In genomic region chr17:61126476-61127240, GRCh38 we compare ENCODE assay signal across 21 cellular contexts.
"Had no signal": no experiment of that assay in that cellular context is flagged by ENCODE, and none has a peak within 500 bp of the region (broad histone marks: within the 10 kb centered on the region; RNA-seq: fewer than 3 reads in every experiment).

No MANE protein-coding gene starts in this region.

- H3K27me3 ChIP-seq: gastrocnemius medialis had no signal

- ATAC-seq: activated naive CD8-positive, alpha-beta T cell treated with anti-CD3 and anti-CD28 coated beads, Interleukin-2, amount 50 U/mL, for 24 hours; gastrocnemius medialis; left colon; sciatic nerve; WTC11 had no signal

- DNase-seq: activated CD8-positive, alpha-beta memory T cell treated with anti-CD3 and anti-CD28 coated beads, Interleukin-2, amount 50 U/mL, for 48 hours; activated effector memory CD4-positive, alpha-beta T cell treated with anti-CD3 and anti-CD28 coated beads, Interleukin-2, amount 50 U/mL, for 16 hours; activated naive CD4-positive, alpha-beta T cell treated with anti-CD3 and anti-CD28 coated beads, Interleukin-2, amount 50 U/mL, for 16 hours; activated naive CD8-positive, alpha-beta T cell treated with anti-CD3 and anti-CD28 coated beads, Interleukin-2, amount 50 U/mL, for 24 hours; activated T-cell treated with anti-CD3 and anti-CD28 coated beads, Interleukin-2, amount 50 U/mL, for 48 hours; effector CD4-positive, alpha-beta T cell; erythroblast; gastrocnemius medialis; head of caudate nucleus; islet precursor cell; left colon; nephron progenitor cell; nucleus accumbens; small intestine; stimulated activated CD4-positive, alpha-beta T cell treated with anti-CD3 and anti-CD28 coated beads, Interleukin-2, amount 100 ng/mL, for 48 hours; stimulated activated CD8-positive, alpha-beta memory T cell treated with anti-CD3 and anti-CD28 coated beads, Interleukin-4, amount 100 ng/mL, for 48 hours; stimulated activated naive CD4-positive, alpha-beta T cell; T-helper 9 cell had no signal

- H3K9me3 ChIP-seq: gastrocnemius medialis, thoracic aorta had no signal

- H3K36me3 ChIP-seq: gastrocnemius medialis, thoracic aorta had no signal

- H3K4me3 ChIP-seq: gastrocnemius medialis, thoracic aorta had no signal
